Comparison of ENCODE assay signal across 8 cellular contexts in genomic region chr1:247448107-247448778, GRCh38. TPM values are rescaled to one million over a fixed set of nuclear protein-coding genes. Genes with fewer than 3 reads are reported as not detected.
DNase-seq lines count a peak whose midpoint lies in the region; ATAC-seq and TF ChIP-seq lines count a peak whose summit lies in the region.

No MANE protein-coding gene starts in this region.

- DNase-seq in CD8-positive, alpha-beta T cell, result peak in 5 of 7 experiments; percentile 4 to 54 (median 27)
- peak; percentile 14 to 25 for DNase-seq in activated CD4-positive, alpha-beta T cell treated with anti-CD3 and anti-CD28 coated beads, Interleukin-2, amount 50 U/mL, for 48 hours
- peak; percentile 38 for DNase-seq in fibroblast of peridontal ligament (ENCODE audit: extremely low read depth)
- no peak for DNase-seq in suprapubic skin (ENCODE audit: low spot score in 2 of 2)

- H3K27ac ChIP-seq in CD8-positive, alpha-beta T cell (ENCODE audit: low read depth, low read length), result no peak overlapping the region
- H3K27ac ChIP-seq in HUES48 (ENCODE audit: low read depth, low read length), result peak overlapping the region; percentile 47
- no peak overlapping the region for H3K27ac ChIP-seq in suprapubic skin

- no peaks in the 10 kb centered on the region for H3K27me3 ChIP-seq in CD8-positive, alpha-beta T cell (ENCODE audit: insufficient read depth, low read length)
- H3K27me3 ChIP-seq in HUES48 (ENCODE audit: control insufficient read depth, insufficient read depth, low read length) (no peaks in the 10 kb centered on the region), mucosa of stomach (ENCODE audit: control insufficient read depth, insufficient read depth, low read length) (peaks cover 5% of the 10 kb centered on the region), suprapubic skin (peaks cover 9% of the 10 kb centered on the region)

- H3K36me3 ChIP-seq in CD8-positive, alpha-beta T cell (ENCODE audit: insufficient read depth, low read length), result no peaks in the 10 kb centered on the region
- H3K36me3 ChIP-seq in HUES48 (ENCODE audit: control insufficient read depth, insufficient read depth, low read length) (no peaks in the 10 kb centered on the region), mucosa of stomach (ENCODE audit: control insufficient read depth, insufficient read depth, low read length) (no peaks in the 10 kb centered on the region), suprapubic skin (no peaks in the 10 kb centered on the region)

- H3K4me1 Mint-ChIP-seq in CD8-positive, alpha-beta T cell (ENCODE audit: low read depth), result peaks cover 6% of the 10 kb centered on the region

- H3K36me3 Mint-ChIP-seq in CD8-positive, alpha-beta T cell, result peaks cover 44% of the 10 kb centered on the region

- peak overlapping the region; percentile 15 for H3K4me3 Mint-ChIP-seq in CD8-positive, alpha-beta T cell

- TF ChIP-seq CTCF in CD8-positive, alpha-beta T cell (IDR thresholded peaks at IDR 0.05), result no peak
- no peak for TF ChIP-seq CTCF in suprapubic skin (IDR thresholded peaks at IDR 0.05)

- no peaks in the 10 kb centered on the region for H3K27me3 Mint-ChIP-seq in CD8-positive, alpha-beta T cell (ENCODE audit: low read depth)

- TF ChIP-seq POLR2A in suprapubic skin (IDR thresholded peaks at IDR 0.05), result no peak

- intact Hi-C loops in CD8-positive, alpha-beta T cell (cut with DNase I, micrococcal nuclease), result loop anchor here in 1 of 2 experiments (10.0 kb wide), 1 partner anchor 53 kb away; no protein-coding TSS in a partner anchor

- no peak overlapping the region for H3K4me3 ChIP-seq in CD8-positive, alpha-beta T cell (ENCODE audit: low read depth, low read length)
- H3K4me3 ChIP-seq in HUES48 (ENCODE audit: low read depth, low read length), result peak overlapping the region; percentile 57
- no peak overlapping the region for H3K4me3 ChIP-seq in mucosa of stomach (ENCODE audit: low read length)
- H3K4me3 ChIP-seq in suprapubic skin, result peak overlapping the region; percentile 44

- no peak for TF ChIP-seq EP300 in suprapubic skin (IDR thresholded peaks at IDR 0.05)

- ATAC-seq in CD8-positive, alpha-beta T cell, result no peak
- ATAC-seq in GM18868 (IDR thresholded peaks at IDR 0.05; ENCODE audit: unreplicated experiment), result no peak
- ATAC-seq in HG03432 (IDR thresholded peaks at IDR 0.05; ENCODE audit: unreplicated experiment), result no peak

- H3K9ac ChIP-seq in HUES48 (ENCODE audit: low read depth, low read length) (0 out of 2 replicates have a peak overlapping the region, but pooled peaks have one; percentile 40), mucosa of stomach (ENCODE audit: low read length) (peak overlapping the region; percentile 60)

- no peaks in the 10 kb centered on the region for H3K9me3 Mint-ChIP-seq in CD8-positive, alpha-beta T cell

- no peaks in the 10 kb centered on the region for H3K4me1 ChIP-seq in CD8-positive, alpha-beta T cell (ENCODE audit: insufficient read depth, low read length)
- H3K4me1 ChIP-seq in HUES48 (ENCODE audit: control insufficient read depth, insufficient read depth, low read length) (peaks cover 6% of the 10 kb centered on the region; the same call in 1 of the 2 replicates), mucosa of stomach (ENCODE audit: control insufficient read depth, insufficient read depth, low read length) (no peaks in the 10 kb centered on the region), suprapubic skin (no peaks in the 10 kb centered on the region)

- no peak overlapping the region for H3K27ac Mint-ChIP-seq in CD8-positive, alpha-beta T cell

- no peaks in the 10 kb centered on the region for H3K9me3 ChIP-seq in CD8-positive, alpha-beta T cell (ENCODE audit: low read length)
- H3K9me3 ChIP-seq in HUES48 (ENCODE audit: control insufficient read depth, insufficient read depth, low read length) (no peaks in the 10 kb centered on the region), mucosa of stomach (ENCODE audit: control insufficient read depth, low read length) (no peaks in the 10 kb centered on the region), suprapubic skin (no peaks in the 10 kb centered on the region)

- CTCF ChIA-PET in CD8-positive, alpha-beta T cell (lab: Charles Lee), result interaction anchor here (1.0 kb wide), 1 partner anchor 40 kb away, joined by 3 read pairs; no protein-coding TSS in a partner anchor

- POLR2A ChIA-PET in CD8-positive, alpha-beta T cell (lab: Charles Lee), result interaction anchor here (0.6 kb wide), 1 partner anchor 10 kb away, joined by 3 read pairs; the partner anchor contains the start of gene OR2B11

- 12% methylated on average over 31 of the region's 31 CpGs for WGBS in suprapubic skin

RNA-seq across cellular contexts. Expression of gene OR2B11, which starts 9.7 kb away (rescaled TPM):
- not detected for total RNA-seq in CD8-positive, alpha-beta T cell
- total RNA-seq in suprapubic skin, result not detected

RNA-seq across cellular contexts. Expression of gene NLRP3, which starts 32.3 kb away (rescaled TPM):
- 1 to 10 TPM; 3.7 to 4.1 TPM for total RNA-seq in CD8-positive, alpha-beta T cell
- 1 to 10 TPM in 3 of 4 donors, under 1 TPM in 1; 0.87 to 1.6 (median 1.3) TPM for total RNA-seq in suprapubic skin

Comparison
In these comparisons a context has a peak if more than half of its experiments do, and no peak if none do; other contexts are left out.
1. DNase-seq: peak in CD8-positive, alpha-beta T cell (5 of 7), activated CD4-positive, alpha-beta T cell treated with anti-CD3 and anti-CD28 coated beads, Interleukin-2, amount 50 U/mL, for 48 hours (2 of 2) and fibroblast of peridontal ligament (single experiment); none in suprapubic skin (0 of 2).
2. H3K4me3 ChIP-seq: peak in HUES48 (single experiment) and suprapubic skin (single experiment); none in CD8-positive, alpha-beta T cell (single experiment) and mucosa of stomach (single experiment).